17 cellular contexts compared by ENCODE assay signal in genomic region chr18:65435529-65435928, GRCh38.
"Had no signal": no experiment of that assay in that cellular context is flagged by ENCODE, and none has a peak within 500 bp of the region (broad histone marks: within the 10 kb centered on the region; RNA-seq: fewer than 3 reads in every experiment).

No MANE protein-coding gene starts in this region.

- H3K27ac ChIP-seq: gastroesophageal sphincter, pancreas, stomach, testis, upper lobe of left lung, WERI-Rb-1 had no signal

- H3K36me3 Mint-ChIP-seq: activated naive CD4-positive, alpha-beta T cell treated with anti-CD3 and anti-CD28 coated beads, Interleukin-2, amount 10 ng/mL, durations not matched to agents 7 days and 5 days; naive B cell had no signal

- H3K4me1 ChIP-seq: gastroesophageal sphincter, pancreas, stomach, testis, upper lobe of left lung had no signal

- H3K27me3 ChIP-seq: gastroesophageal sphincter, pancreas, stomach, testis, upper lobe of left lung had no signal

- H3K4me1 Mint-ChIP-seq: activated naive CD4-positive, alpha-beta T cell treated with anti-CD3 and anti-CD28 coated beads, Interleukin-2, amount 10 ng/mL, durations not matched to agents 7 days and 5 days; endodermal cell; naive B cell had no signal

- H3K9me3 ChIP-seq: gastroesophageal sphincter, pancreas, stomach, testis, upper lobe of left lung had no signal

- H3K27ac Mint-ChIP-seq: activated naive CD4-positive, alpha-beta T cell treated with anti-CD3 and anti-CD28 coated beads, Interleukin-2, amount 10 ng/mL, durations not matched to agents 7 days and 5 days; activated T-helper 2 cell treated with anti-CD3 and anti-CD28 coated beads, Interferon-gamma antibody, Interleukin-2, Interleukin-4, amounts not matched to agents 10 μg/mL and 5 μg/mL and 100 μg/mL, durations not matched to agents 14 hours and 24 hours and 36 hours; endodermal cell had no signal

- H3K27me3 Mint-ChIP-seq: activated naive CD4-positive, alpha-beta T cell treated with anti-CD3 and anti-CD28 coated beads, Interleukin-2, amount 10 ng/mL, durations not matched to agents 7 days and 5 days; naive B cell had no signal

- H3K4me3 Mint-ChIP-seq: activated naive CD4-positive, alpha-beta T cell treated with anti-CD3 and anti-CD28 coated beads, Interleukin-2, amount 10 ng/mL, durations not matched to agents 7 days and 5 days; endodermal cell had no signal

- H3K36me3 ChIP-seq: gastroesophageal sphincter, pancreas, stomach, upper lobe of left lung, WERI-Rb-1 had no signal

- H3K4me3 ChIP-seq: gastroesophageal sphincter, pancreas, stomach, testis, upper lobe of left lung had no signal

- DNase-seq: activated CD4-positive, alpha-beta T cell treated with anti-CD3 and anti-CD28 coated beads, Interleukin-2, amount 50 U/mL, for 48 hours; activated naive CD4-positive, alpha-beta T cell treated with anti-CD3 and anti-CD28 coated beads, Interleukin-2, amount 10 ng/mL, durations not matched to agents 7 days and 5 days; activated T-cell treated with anti-CD3 and anti-CD28 coated beads, Interleukin-2, amount 50 U/mL, for 1 hour; dermis blood vessel endothelial cell; endodermal cell; erythroblast; naive B cell; pancreas; stimulated activated CD4-positive, alpha-beta T cell treated with anti-CD3 and anti-CD28 coated beads, Interleukin-12 subunit alpha, Interleukin-12 subunit beta, amount 100 ng/mL, for 4 hours; stimulated activated CD4-positive, alpha-beta T cell treated with anti-CD3 and anti-CD28 coated beads, Interleukin-2, amount 100 ng/mL, for 24 hours; stomach; testis; upper lobe of left lung; WERI-Rb-1 had no signal

- ATAC-seq: gastroesophageal sphincter, left lobe of liver, pancreas had no signal
